15 cellular contexts compared by ENCODE assay signal in the genomic region with DNA sequence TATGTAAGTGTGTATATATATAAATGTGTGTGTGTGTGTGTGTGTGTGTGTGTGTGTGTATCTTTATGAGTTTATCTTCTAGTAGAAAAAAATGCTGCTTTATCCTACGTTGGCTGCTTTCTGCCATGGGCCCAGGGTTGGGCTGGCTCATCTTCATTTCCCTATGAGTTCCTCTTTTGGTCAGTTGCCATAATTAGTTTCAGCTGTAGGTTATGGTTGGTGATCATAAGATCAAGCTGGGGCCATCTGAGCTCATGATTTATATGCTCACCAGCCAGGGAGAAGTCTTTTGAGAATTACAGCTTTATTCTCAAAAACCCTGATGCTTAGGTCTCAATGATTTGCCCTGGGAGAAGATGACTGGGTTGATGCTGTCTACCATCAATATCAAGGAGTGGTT.
"Had no signal": no experiment of that assay in that cellular context is flagged by ENCODE, and none has a peak within 500 bp of the region (broad histone marks: within the 10 kb centered on the region; RNA-seq: fewer than 3 reads in every experiment).

No MANE protein-coding gene starts in this region.

- H3K27ac Mint-ChIP-seq: activated B cell treated with CpG ODN at 0.5 μM for 24 hours; activated CD4-positive, alpha-beta T cell treated with anti-CD3 and anti-CD28 coated beads, Interleukin-2, amount 10 ng/mL, durations not matched to agents 24 days and 14 days; activated naive CD8-positive, alpha-beta T cell treated with anti-CD3 and anti-CD28 coated beads, Interleukin-2, amount 10 ng/mL, durations not matched to agents 7 days and 5 days; immature natural killer cell; natural killer cell treated with Interleukin-12 subunit alpha and Interleukin-12 subunit beta and Interleukin-15 and Interleukin-18, amount 100 ng/mL, for 72 hours had no signal

- ATAC-seq: natural killer cell treated with Interleukin-12 subunit alpha and Interleukin-12 subunit beta and Interleukin-15 and Interleukin-18, amount 100 ng/mL, for 72 hours had no signal

- FAIRE-seq: TTC549 had no signal

- H3K27me3 ChIP-seq: breast epithelium had no signal

- DNase-seq: activated B cell treated with CpG ODN at 0.5 μM for 24 hours; activated CD4-positive, alpha-beta T cell treated with anti-CD3 and anti-CD28 coated beads, Interleukin-2, amount 10 ng/mL, durations not matched to agents 24 days and 14 days; activated gamma-delta T cell treated with Interleukin-2 at 50 U/mL for 16 hours; activated naive CD8-positive, alpha-beta T cell treated with anti-CD3 and anti-CD28 coated beads, Interleukin-2, amount 10 ng/mL, durations not matched to agents 7 days and 5 days; anterior cingulate cortex; cerebellar nuclear complex; effector memory CD4-positive, alpha-beta T cell; immature natural killer cell; mesendoderm; stimulated activated CD4-positive, alpha-beta T cell treated with anti-CD3 and anti-CD28 coated beads, Interleukin-12 subunit alpha, Interleukin-12 subunit beta, amount 100 ng/mL, for 4 hours; stimulated activated CD4-positive, alpha-beta T cell treated with anti-CD3 and anti-CD28 coated beads, Interleukin-2, amount 100 ng/mL, for 24 hours; T-helper 2 cell had no signal

- H3K4me1 ChIP-seq: breast epithelium had no signal

- H3K4me3 ChIP-seq: breast epithelium had no signal

- H3K9me3 ChIP-seq: breast epithelium had no signal

- H3K36me3 Mint-ChIP-seq: activated naive CD8-positive, alpha-beta T cell treated with anti-CD3 and anti-CD28 coated beads, Interleukin-2, amount 10 ng/mL, durations not matched to agents 7 days and 5 days; immature natural killer cell; natural killer cell treated with Interleukin-12 subunit alpha and Interleukin-12 subunit beta and Interleukin-15 and Interleukin-18, amount 100 ng/mL, for 72 hours had no signal

- H3K27ac ChIP-seq: breast epithelium had no signal

- H3K4me3 Mint-ChIP-seq: activated B cell treated with CpG ODN at 0.5 μM for 24 hours; activated CD4-positive, alpha-beta T cell treated with anti-CD3 and anti-CD28 coated beads, Interleukin-2, amount 10 ng/mL, durations not matched to agents 24 days and 14 days; activated naive CD8-positive, alpha-beta T cell treated with anti-CD3 and anti-CD28 coated beads, Interleukin-2, amount 10 ng/mL, durations not matched to agents 7 days and 5 days; immature natural killer cell; natural killer cell treated with Interleukin-12 subunit alpha and Interleukin-12 subunit beta and Interleukin-15 and Interleukin-18, amount 100 ng/mL, for 72 hours had no signal

- H3K9me3 Mint-ChIP-seq: activated B cell treated with CpG ODN at 0.5 μM for 24 hours; activated CD4-positive, alpha-beta T cell treated with anti-CD3 and anti-CD28 coated beads, Interleukin-2, amount 10 ng/mL, durations not matched to agents 24 days and 14 days; activated naive CD8-positive, alpha-beta T cell treated with anti-CD3 and anti-CD28 coated beads, Interleukin-2, amount 10 ng/mL, durations not matched to agents 7 days and 5 days had no signal

- H3K4me1 Mint-ChIP-seq: activated CD4-positive, alpha-beta T cell treated with anti-CD3 and anti-CD28 coated beads, Interleukin-2, amount 10 ng/mL, durations not matched to agents 24 days and 14 days; activated naive CD8-positive, alpha-beta T cell treated with anti-CD3 and anti-CD28 coated beads, Interleukin-2, amount 10 ng/mL, durations not matched to agents 7 days and 5 days; immature natural killer cell had no signal

- H3K36me3 ChIP-seq: breast epithelium had no signal

- H3K27me3 Mint-ChIP-seq: activated B cell treated with CpG ODN at 0.5 μM for 24 hours; activated CD4-positive, alpha-beta T cell treated with anti-CD3 and anti-CD28 coated beads, Interleukin-2, amount 10 ng/mL, durations not matched to agents 24 days and 14 days; activated naive CD8-positive, alpha-beta T cell treated with anti-CD3 and anti-CD28 coated beads, Interleukin-2, amount 10 ng/mL, durations not matched to agents 7 days and 5 days; natural killer cell treated with Interleukin-12 subunit alpha and Interleukin-12 subunit beta and Interleukin-15 and Interleukin-18, amount 100 ng/mL, for 72 hours had no signal
